ENCODE assay signal across 15 cellular contexts in the genomic region with DNA sequence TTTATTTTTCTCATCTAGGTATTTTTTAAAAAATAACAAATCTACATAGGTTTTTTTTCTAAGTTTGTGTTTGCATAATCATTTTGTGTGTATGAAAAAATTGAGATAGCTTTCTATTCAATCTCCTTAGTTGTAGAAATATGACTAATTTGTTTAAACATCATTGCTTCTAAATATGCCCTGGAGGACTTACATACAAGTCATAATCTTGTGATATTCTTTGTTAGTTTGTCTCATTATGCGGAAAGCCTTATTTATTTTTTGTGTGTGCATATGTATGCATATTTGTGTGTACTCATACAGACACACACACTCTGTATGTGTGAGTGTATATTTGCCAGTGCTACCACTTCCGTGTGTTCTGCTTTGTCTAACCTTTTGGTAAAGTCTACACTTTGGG.
"Had no signal": no experiment of that assay in that cellular context is flagged by ENCODE, and none has a peak within 500 bp of the region (broad histone marks: within the 10 kb centered on the region; RNA-seq: fewer than 3 reads in every experiment).

No MANE protein-coding gene starts in this region.

- H3K4me3 ChIP-seq: ascending aorta, lower lobe of right lung had no signal

- H3K27ac ChIP-seq: lower lobe of right lung had no signal

- H3K9me3 ChIP-seq: ascending aorta, lower lobe of right lung had no signal

- H3K9me3 Mint-ChIP-seq: activated B cell treated with CpG ODN at 0.5 μM for 24 hours; activated CD4-positive, alpha-beta T cell treated with anti-CD3 and anti-CD28 coated beads, Interleukin-2, amount 10 ng/mL, durations not matched to agents 24 days and 14 days; activated naive CD8-positive, alpha-beta T cell treated with anti-CD3 and anti-CD28 coated beads, Interleukin-2, amount 50 U/mL, for 24 hours; naive B cell; T-helper 1 cell treated with Interleukin-12 subunit alpha and Interleukin-12 subunit beta and Interleukin-4 antibody, amounts not matched to agents 30 μg/mL and 1 μg/mL, for 36 hours had no signal

- H3K27me3 Mint-ChIP-seq: activated CD4-positive, alpha-beta T cell treated with anti-CD3 and anti-CD28 coated beads, Interleukin-2, amount 10 ng/mL, durations not matched to agents 24 days and 14 days had no signal

- H3K4me3 Mint-ChIP-seq: activated B cell treated with CpG ODN at 0.5 μM for 24 hours; activated CD4-positive, alpha-beta T cell treated with anti-CD3 and anti-CD28 coated beads, Interleukin-2, amount 10 ng/mL, durations not matched to agents 24 days and 14 days; activated naive CD8-positive, alpha-beta T cell treated with anti-CD3 and anti-CD28 coated beads, Interleukin-2, amount 50 U/mL, for 24 hours; naive B cell; T-helper 1 cell treated with Interleukin-12 subunit alpha and Interleukin-12 subunit beta and Interleukin-4 antibody, amounts not matched to agents 30 μg/mL and 1 μg/mL, for 36 hours had no signal

- ATAC-seq: activated naive CD8-positive, alpha-beta T cell treated with anti-CD3 and anti-CD28 coated beads, Interleukin-2, amount 50 U/mL, for 24 hours; left cardiac atrium; lower lobe of right lung had no signal

- H3K27ac Mint-ChIP-seq: activated B cell treated with CpG ODN at 0.5 μM for 24 hours; activated CD4-positive, alpha-beta T cell treated with anti-CD3 and anti-CD28 coated beads, Interleukin-2, amount 10 ng/mL, durations not matched to agents 24 days and 14 days; activated naive CD8-positive, alpha-beta T cell treated with anti-CD3 and anti-CD28 coated beads, Interleukin-2, amount 50 U/mL, for 24 hours; naive B cell; T-helper 1 cell treated with Interleukin-12 subunit alpha and Interleukin-12 subunit beta and Interleukin-4 antibody, amounts not matched to agents 30 μg/mL and 1 μg/mL, for 36 hours had no signal

- H3K36me3 ChIP-seq: ascending aorta, lower lobe of right lung had no signal

- H3K27me3 ChIP-seq: ascending aorta had no signal

- DNase-seq: activated B cell treated with CpG ODN at 0.5 μM for 24 hours; activated CD4-positive, alpha-beta T cell treated with anti-CD3 and anti-CD28 coated beads, Interleukin-2, amount 10 ng/mL, durations not matched to agents 24 days and 14 days; activated CD8-positive, alpha-beta memory T cell treated with anti-CD3 and anti-CD28 coated beads for 24 hours; activated naive CD4-positive, alpha-beta T cell treated with Interleukin-2 at 50 U/mL for 16 hours; activated naive CD8-positive, alpha-beta T cell treated with anti-CD3 and anti-CD28 coated beads, Interleukin-2, amount 50 U/mL, for 24 hours; cortex of kidney; effector memory CD4-positive, alpha-beta T cell; glutamatergic neuron; left cardiac atrium; lower lobe of right lung; naive B cell; nucleus accumbens; stimulated activated CD4-positive, alpha-beta T cell treated with anti-CD3 and anti-CD28 coated beads, Interleukin-4, amount 100 ng/mL, for 4 hours had no signal
